18 cellular contexts compared by ENCODE assay signal in the genomic region with DNA sequence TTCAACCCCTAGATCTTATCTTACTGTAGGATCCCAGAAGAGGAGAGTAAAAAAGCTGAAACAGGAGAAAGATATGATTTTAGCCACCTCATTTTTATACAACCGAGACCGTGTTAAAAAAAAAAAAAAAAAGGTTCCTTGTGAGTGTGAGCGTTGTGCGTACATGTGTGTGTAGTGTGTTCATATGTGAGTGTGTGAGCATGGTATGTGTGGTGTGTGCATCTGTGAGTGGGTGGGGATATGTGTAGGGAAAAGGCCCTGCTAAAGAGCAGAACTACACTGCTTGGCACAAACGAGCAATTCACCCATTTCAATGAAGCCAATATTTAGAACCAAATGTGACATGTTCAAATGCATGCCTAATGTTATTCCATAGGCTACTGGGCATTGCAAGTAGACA. TPM values are rescaled to one million over a fixed set of nuclear protein-coding genes. Genes with fewer than 3 reads are reported as not detected.
"Had no signal": no experiment of that assay in that cellular context is flagged by ENCODE, and none has a peak within 500 bp of the region (broad histone marks: within the 10 kb centered on the region; RNA-seq: fewer than 3 reads in every experiment).

No MANE protein-coding gene starts in this region.

RNA-seq across cellular contexts. Expression of gene OR2T35, which starts 3.5 kb away (rescaled TPM):
- total RNA-seq: bronchial epithelial cell; endodermal cell; esophagus mucosa; left cardiac atrium; left ventricle myocardium superior; lung microvascular endothelial cell; mesenteric fat pad; mucosa of descending colon; myocyte; natural killer cell treated with Interleukin-12 subunit alpha and Interleukin-12 subunit beta and Interleukin-15 and Interleukin-18, amount 100 ng/mL, for 72 hours; omental fat pad; pulmonary artery endothelial cell; right atrium auricular region; smooth muscle cell; uterus had no signal
- polyA plus RNA-seq: adipose tissue, keratinocyte, smooth muscle cell, thymus had no signal

RNA-seq across cellular contexts. Expression of gene OR2T11, which starts 6.7 kb away (rescaled TPM):
- total RNA-seq: bronchial epithelial cell; endodermal cell; esophagus mucosa; left cardiac atrium; left ventricle myocardium superior; lung microvascular endothelial cell; mesenteric fat pad; mucosa of descending colon; myocyte; natural killer cell treated with Interleukin-12 subunit alpha and Interleukin-12 subunit beta and Interleukin-15 and Interleukin-18, amount 100 ng/mL, for 72 hours; omental fat pad; pulmonary artery endothelial cell; right atrium auricular region; smooth muscle cell; uterus had no signal
- polyA plus RNA-seq: adipose tissue, keratinocyte, smooth muscle cell, thymus had no signal

RNA-seq across cellular contexts. Expression of gene OR2T27, which starts 13.7 kb away (rescaled TPM):
- total RNA-seq: bronchial epithelial cell; endodermal cell; esophagus mucosa; left cardiac atrium; left ventricle myocardium superior; lung microvascular endothelial cell; mesenteric fat pad; mucosa of descending colon; myocyte; natural killer cell treated with Interleukin-12 subunit alpha and Interleukin-12 subunit beta and Interleukin-15 and Interleukin-18, amount 100 ng/mL, for 72 hours; omental fat pad; pulmonary artery endothelial cell; right atrium auricular region; smooth muscle cell; uterus had no signal
- polyA plus RNA-seq: adipose tissue, keratinocyte, smooth muscle cell, thymus had no signal

RNA-seq across cellular contexts. Expression of gene OR2T10, which starts 44.1 kb away (rescaled TPM):
- total RNA-seq: bronchial epithelial cell; endodermal cell; esophagus mucosa; left cardiac atrium; left ventricle myocardium superior; lung microvascular endothelial cell; mesenteric fat pad; mucosa of descending colon; myocyte; natural killer cell treated with Interleukin-12 subunit alpha and Interleukin-12 subunit beta and Interleukin-15 and Interleukin-18, amount 100 ng/mL, for 72 hours; omental fat pad; pulmonary artery endothelial cell; right atrium auricular region; smooth muscle cell; uterus had no signal
- polyA plus RNA-seq: adipose tissue, keratinocyte, smooth muscle cell, thymus had no signal
